Comparison of ENCODE assay signal across 35 cellular contexts in genomic region chr17:71727292-71727691, GRCh38.
"Had no signal": no experiment of that assay in that cellular context is flagged by ENCODE, and none has a peak within 500 bp of the region (broad histone marks: within the 10 kb centered on the region; RNA-seq: fewer than 3 reads in every experiment).

No MANE protein-coding gene starts in this region.

- H3K36me3 ChIP-seq: MG63 had no signal

- H3K4me3 ChIP-seq: MG63 had no signal

- H3K27me3 ChIP-seq: MG63 had no signal

- DNase-seq: MG63, MM.1S, MV-4-11, NCI-H1048, NCI-H1092, NCI-H1092 treated with DMSO at 0.1 percent for 48 hours, NCI-H1105, NCI-H1105 treated with DMSO at 0.1 percent for 48 hours, NCI-H1417, NCI-H1417 treated with DMSO at 0.1 percent for 48 hours, NCI-H1436, NCI-H1436 treated with DMSO at 0.1 percent for 48 hours, NCI-H146, NCI-H1694, NCI-H1694 treated with DMSO at 0.1 percent for 48 hours, NCI-H187, NCI-H187 treated with DMSO at 0.1 percent for 48 hours, NCI-H1930, NCI-H2029, NCI-H2029 treated with DMSO at 0.1 percent for 48 hours, NCI-H2081, NCI-H2081 treated with DMSO at 0.1 percent for 48 hours, NCI-H2107, NCI-H2171, NCI-H2171 treated with DMSO at 0.1 percent for 48 hours, NCI-H2227 treated with DMSO at 0.1 percent for 48 hours, NCI-H226, NCI-H345, NCI-H446, NCI-H446 treated with DMSO at 0.1 percent for 48 hours, NCI-H510A, NCI-H510A treated with DMSO at 0.1 percent for 48 hours, NCI-H524, NCI-H524 treated with DMSO at 0.1 percent for 48 hours, NCI-H526 had no signal

- H3K9me3 ChIP-seq: MG63 had no signal
